Comparison of ENCODE assay signal across 15 cellular contexts in genomic region chr22:22767876-22768602, GRCh38.
DNase-seq lines count a peak whose midpoint lies in the region; ATAC-seq and TF ChIP-seq lines count a peak whose summit lies in the region.
"Had no signal": no experiment of that assay in that cellular context is flagged by ENCODE, and none has a peak within 500 bp of the region (broad histone marks: within the 10 kb centered on the region; RNA-seq: fewer than 3 reads in every experiment).

No MANE protein-coding gene starts in this region.

- no peaks in the 10 kb centered on the region for H4K20me1 ChIP-seq in OCI-LY1 (ENCODE audit: insufficient read depth, low read length)

- H3K4me3 Mint-ChIP-seq in type B pancreatic cell: no peak overlapping the region
- H3K4me3 Mint-ChIP-seq: activated CD4-positive, alpha-beta T cell treated with anti-CD3 and anti-CD28 coated beads, Interleukin-2, amount 10 ng/mL, durations not matched to agents 7 days and 5 days; nephron had no signal

- H3K27ac Mint-ChIP-seq in type B pancreatic cell: no peak overlapping the region
- H3K27ac Mint-ChIP-seq: activated CD4-positive, alpha-beta T cell treated with anti-CD3 and anti-CD28 coated beads, Interleukin-2, amount 10 ng/mL, durations not matched to agents 7 days and 5 days; nephron had no signal

- no peak for ATAC-seq in HG02759 (IDR thresholded peaks at IDR 0.05; ENCODE audit: unreplicated experiment)

- DNase-seq in cardiac muscle cell (ENCODE audit: low read depth in 1 of 2, low spot score in 1 of 2) (peak in 1 of 2 donors; percentile 38), cardiac septum (ENCODE audit: low spot score) (no peak), fibroblast of villous mesenchyme (ENCODE audit: low read depth) (no peak), type B pancreatic cell (ENCODE audit: extremely low spot score, unreplicated experiment) (peak; percentile 31), Peyer's patch (no peak)
- no peak for DNase-seq in stimulated activated CD4-positive, alpha-beta T cell treated with anti-CD3 and anti-CD28 coated beads, Interleukin-15, amount 100 ng/mL, for 24 hours
- DNase-seq: activated CD4-positive, alpha-beta T cell treated with anti-CD3 and anti-CD28 coated beads, Interleukin-2, amount 10 ng/mL, durations not matched to agents 7 days and 5 days; amniotic stem cell; Caco-2; esophagus squamous epithelium; NCI-H774; thyroid gland had no signal

- H3K4me1 Mint-ChIP-seq in type B pancreatic cell (ENCODE audit: unreplicated experiment): no peaks in the 10 kb centered on the region
- H3K4me1 Mint-ChIP-seq: activated CD4-positive, alpha-beta T cell treated with anti-CD3 and anti-CD28 coated beads, Interleukin-2, amount 10 ng/mL, durations not matched to agents 7 days and 5 days; nephron had no signal

- H3K4me1 ChIP-seq in cardiac muscle cell (ENCODE audit: low read depth) (no peaks in the 10 kb centered on the region), OCI-LY1 (ENCODE audit: insufficient read depth, low read length, severe bottlenecking) (no peaks in the 10 kb centered on the region), Peyer's patch (no peaks in the 10 kb centered on the region)
- H3K4me1 ChIP-seq: Caco-2, esophagus squamous epithelium, thyroid gland had no signal

- TF ChIP-seq POLR2A in Peyer's patch (IDR thresholded peaks at IDR 0.05): no peak

- no peaks in the 10 kb centered on the region for H3K79me2 ChIP-seq in OCI-LY1 (ENCODE audit: insufficient read depth, low read length)

- no peaks in the 10 kb centered on the region for H3K36me3 Mint-ChIP-seq in type B pancreatic cell

- H3K36me3 ChIP-seq in cardiac muscle cell: no peaks in the 10 kb centered on the region
- H3K36me3 ChIP-seq in OCI-LY1 (ENCODE audit: insufficient read depth, low read length): no peaks in the 10 kb centered on the region
- no peaks in the 10 kb centered on the region for H3K36me3 ChIP-seq in Peyer's patch
- H3K36me3 ChIP-seq: esophagus squamous epithelium, thyroid gland had no signal

- H3K4me3 ChIP-seq in cardiac muscle cell (no peak overlapping the region), OCI-LY1 (ENCODE audit: low read depth, low read length, poor library complexity, severe bottlenecking) (no peak overlapping the region), fibroblast of villous mesenchyme (ENCODE audit: low read depth, low read length) (no peak overlapping the region), Peyer's patch (no peak overlapping the region)
- H3K4me3 ChIP-seq: esophagus squamous epithelium, thyroid gland had no signal

- H2AFZ ChIP-seq in OCI-LY1 (ENCODE audit: low read length): no peak overlapping the region

- H3K9me2 ChIP-seq in OCI-LY1 (ENCODE audit: low read depth, low read length): no peaks in the 10 kb centered on the region

- no peak overlapping the region for H3K4me2 ChIP-seq in OCI-LY1 (ENCODE audit: low read length)

- H3F3A ChIP-seq in OCI-LY1 (ENCODE audit: insufficient read depth, low read length): no peaks in the 10 kb centered on the region

- H3K27me3 ChIP-seq in cardiac muscle cell: no peaks in the 10 kb centered on the region
- H3K27me3 ChIP-seq in OCI-LY1 (ENCODE audit: insufficient read depth, low read length): no peaks in the 10 kb centered on the region
- H3K27me3 ChIP-seq in Peyer's patch: no peaks in the 10 kb centered on the region
- H3K27me3 ChIP-seq: thyroid gland had no signal

- H3K27ac ChIP-seq in cardiac muscle cell: no peak overlapping the region
- no peak overlapping the region for H3K27ac ChIP-seq in OCI-LY1 (ENCODE audit: low read depth, low read length, poor library complexity, severe bottlenecking)
- H3K27ac ChIP-seq in Peyer's patch: no peak overlapping the region
- H3K27ac ChIP-seq: esophagus squamous epithelium, thyroid gland had no signal

- TF ChIP-seq CTCF in cardiac muscle cell (IDR thresholded peaks at IDR 0.05; ENCODE audit: low read depth, low read length): peak; percentile 41
- peak; percentile 33; the same call in 1 of the 2 replicates for TF ChIP-seq CTCF in OCI-LY1 (IDR thresholded peaks at IDR 0.05; ENCODE audit: low read length)
- peak; percentile 21 for TF ChIP-seq CTCF in fibroblast of villous mesenchyme (IDR thresholded peaks at IDR 0.05; ENCODE audit: insufficient read depth, low read depth, low read length)
- no peak for TF ChIP-seq CTCF in type B pancreatic cell (conservative IDR thresholded peaks at IDR 0.05)
- no peak for TF ChIP-seq CTCF in Peyer's patch (IDR thresholded peaks at IDR 0.05)

- intact Hi-C loops in cardiac septum (cut with DNase I): loop anchor here (10.0 kb wide), 1 partner anchor 63 kb away; no protein-coding TSS in a partner anchor

- H3K9me3 Mint-ChIP-seq in type B pancreatic cell: no peaks in the 10 kb centered on the region
- H3K9me3 Mint-ChIP-seq: activated CD4-positive, alpha-beta T cell treated with anti-CD3 and anti-CD28 coated beads, Interleukin-2, amount 10 ng/mL, durations not matched to agents 7 days and 5 days; nephron had no signal

- no peak overlapping the region for H3K9ac ChIP-seq in OCI-LY1 (ENCODE audit: low read length)

- H3K9me3 ChIP-seq in cardiac muscle cell (ENCODE audit: low read depth): no peaks in the 10 kb centered on the region
- no peaks in the 10 kb centered on the region for H3K9me3 ChIP-seq in OCI-LY1 (ENCODE audit: low read length)
- no peaks in the 10 kb centered on the region for H3K9me3 ChIP-seq in Peyer's patch
- H3K9me3 ChIP-seq: Caco-2, esophagus squamous epithelium, thyroid gland had no signal

- peaks cover 61% of the 10 kb centered on the region for H3K27me3 Mint-ChIP-seq in type B pancreatic cell

Comparison
In these comparisons a context has a peak if more than half of its experiments do, and no peak if none do; other contexts are left out.
1. CTCF ChIP-seq: peak in cardiac muscle cell (single experiment), OCI-LY1 (single experiment) and fibroblast of villous mesenchyme (single experiment); none in type B pancreatic cell (single experiment) and Peyer's patch (0 of 6).